8 cellular contexts compared by ENCODE assay signal in genomic region chr4:154559141-154559841, GRCh38. TPM values are rescaled to one million over a fixed set of nuclear protein-coding genes. Genes with fewer than 3 reads are reported as not detected.
DNase-seq lines count a peak whose midpoint lies in the region; ATAC-seq and TF ChIP-seq lines count a peak whose summit lies in the region.

No MANE protein-coding gene starts in this region.

- peak; percentile 76 for TF ChIP-seq CTCF in type B pancreatic cell (conservative IDR thresholded peaks at IDR 0.05)
- TF ChIP-seq CTCF in sigmoid colon (IDR thresholded peaks at IDR 0.05): peak in 2 of 4 experiments; percentile 21 to 36

- no peaks in the 10 kb centered on the region for H3K9me3 Mint-ChIP-seq in activated T-cell treated with anti-CD3 and anti-CD28 coated beads, Interleukin-2, amount 50 U/mL, for 4 hours
- no peaks in the 10 kb centered on the region for H3K9me3 Mint-ChIP-seq in type B pancreatic cell

- no peaks in the 10 kb centered on the region for H3K4me1 ChIP-seq in sigmoid colon

- H3K36me3 Mint-ChIP-seq in activated T-cell treated with anti-CD3 and anti-CD28 coated beads, Interleukin-2, amount 50 U/mL, for 4 hours (ENCODE audit: insufficient read depth): no peaks in the 10 kb centered on the region
- no peaks in the 10 kb centered on the region for H3K36me3 Mint-ChIP-seq in type B pancreatic cell

- peaks cover 3% of the 10 kb centered on the region for H3K27me3 Mint-ChIP-seq in activated T-cell treated with anti-CD3 and anti-CD28 coated beads, Interleukin-2, amount 50 U/mL, for 4 hours (ENCODE audit: low read depth)
- peaks cover 3% of the 10 kb centered on the region for H3K27me3 Mint-ChIP-seq in type B pancreatic cell

- TF ChIP-seq POLR2A in sigmoid colon (IDR thresholded peaks at IDR 0.05): no peak

- intact Hi-C loops in sigmoid colon (cut with DNase I): no loop called here

- peak; percentile 18 to 21 for DNase-seq in activated T-cell treated with anti-CD3 and anti-CD28 coated beads, Interleukin-2, amount 50 U/mL, for 48 hours
- no peak for DNase-seq in activated T-cell treated with anti-CD3 and anti-CD28 coated beads, Interleukin-2, amount 50 U/mL, for 4 hours
- peak; percentile 33 for DNase-seq in SKM-1 treated with dmso at 0.1 percent for 144 hours (lab: John Stamatoyannopoulos, UW; ENCODE audit: unreplicated experiment)
- DNase-seq in iPS DF 4.7 (ENCODE audit: extremely low read depth, low spot score): peak; percentile 49
- no peak for DNase-seq in type B pancreatic cell (ENCODE audit: extremely low spot score, unreplicated experiment)
- DNase-seq in sigmoid colon: no peak

- ATAC-seq in activated T-cell treated with anti-CD3 and anti-CD28 coated beads, Interleukin-2, amount 50 U/mL, for 4 hours: no peak
- peak; percentile 89 for ATAC-seq in GM21526 (IDR thresholded peaks at IDR 0.05; ENCODE audit: low FRiP score, unreplicated experiment)
- ATAC-seq in HG03575 (IDR thresholded peaks at IDR 0.05; ENCODE audit: extremely low read depth, insufficient number of reproducible peaks, low FRiP score, unreplicated experiment): peak; percentile 78

- H3K4me3 Mint-ChIP-seq in activated T-cell treated with anti-CD3 and anti-CD28 coated beads, Interleukin-2, amount 50 U/mL, for 4 hours: no peak overlapping the region
- H3K4me3 Mint-ChIP-seq in type B pancreatic cell: no peak overlapping the region

- H3K4me1 Mint-ChIP-seq in activated T-cell treated with anti-CD3 and anti-CD28 coated beads, Interleukin-2, amount 50 U/mL, for 4 hours (ENCODE audit: low read depth): no peaks in the 10 kb centered on the region
- H3K4me1 Mint-ChIP-seq in type B pancreatic cell (ENCODE audit: unreplicated experiment): no peaks in the 10 kb centered on the region

- no peak for TF ChIP-seq EP300 in sigmoid colon (IDR thresholded peaks at IDR 0.05)

- no peaks in the 10 kb centered on the region for H3K9me3 ChIP-seq in sigmoid colon

- WGBS in sigmoid colon, 2 donors: 37 to 60% methylated on average over 4 of the region's 4 CpGs

- no peaks in the 10 kb centered on the region for H3K27me3 ChIP-seq in sigmoid colon

- no peak overlapping the region for H3K27ac ChIP-seq in sigmoid colon

- H3K27ac Mint-ChIP-seq in type B pancreatic cell: no peak overlapping the region

- H3K4me3 ChIP-seq in sigmoid colon: no peak overlapping the region

- no peaks in the 10 kb centered on the region for H3K36me3 ChIP-seq in sigmoid colon

RNA-seq across cellular contexts. Expression of gene FGB, which starts 3.5 kb away (rescaled TPM):
- total RNA-seq in activated T-cell treated with anti-CD3 and anti-CD28 coated beads, Interleukin-2, amount 50 U/mL, for 4 hours: 1 to 10 TPM; 1.6 to 1.9 (median 1.7) TPM
- total RNA-seq in type B pancreatic cell (ENCODE audit: low replicate concordance) (32.8 and 199 TPM in 2 replicates), sigmoid colon (not detected)
- under 1 TPM in 1 of 3 donors, not detected in 2; 0.67 TPM for polyA plus RNA-seq in sigmoid colon

RNA-seq across cellular contexts. Expression of gene PLRG1, which starts 9.1 kb away (rescaled TPM):
- 100 to 1,000 TPM; 122 to 135 (median 133) TPM for total RNA-seq in activated T-cell treated with anti-CD3 and anti-CD28 coated beads, Interleukin-2, amount 50 U/mL, for 4 hours
- total RNA-seq in type B pancreatic cell (ENCODE audit: low replicate concordance) (92.9 and 95.7 TPM in 2 replicates), sigmoid colon (10 to 100 TPM; 41.3 to 73.1 (median 44.8) TPM)
- 10 to 100 TPM; 24.7 to 40.7 (median 34.8) TPM for polyA plus RNA-seq in sigmoid colon

RNA-seq across cellular contexts. Expression of gene FGA, which starts 31.3 kb away (rescaled TPM):
- total RNA-seq in activated T-cell treated with anti-CD3 and anti-CD28 coated beads, Interleukin-2, amount 50 U/mL, for 4 hours: 1 to 10 TPM; 2.1 to 4.1 (median 3.3) TPM
- total RNA-seq in type B pancreatic cell (ENCODE audit: low replicate concordance): 13.4 and 41.0 TPM in 2 replicates
- total RNA-seq in sigmoid colon: not detected
- polyA plus RNA-seq in sigmoid colon: under 1 TPM in 1 of 3 donors, not detected in 2; 0.38 TPM

RNA-seq across cellular contexts. Expression of gene FGG, which starts 53.2 kb away (rescaled TPM):
- 1 to 10 TPM in 2 of 3 donors, under 1 TPM in 1; 0.92 to 2.0 (median 1.8) TPM for total RNA-seq in activated T-cell treated with anti-CD3 and anti-CD28 coated beads, Interleukin-2, amount 50 U/mL, for 4 hours
- 9.8 and 127 TPM in 2 replicates for total RNA-seq in type B pancreatic cell (ENCODE audit: low replicate concordance)
- not detected for total RNA-seq in sigmoid colon
- polyA plus RNA-seq in sigmoid colon: under 1 TPM in 1 of 3 donors, not detected in 2; 0.22 TPM

Comparison
In these comparisons a context has a peak if more than half of its experiments do, and no peak if none do; other contexts are left out.
1. DNase-seq: peak in activated T-cell treated with anti-CD3 and anti-CD28 coated beads, Interleukin-2, amount 50 U/mL, for 48 hours (2 of 2), SKM-1 treated with dmso at 0.1 percent for 144 hours (single experiment) and iPS DF 4.7 (single experiment); none in activated T-cell treated with anti-CD3 and anti-CD28 coated beads, Interleukin-2, amount 50 U/mL, for 4 hours (single experiment), type B pancreatic cell (single experiment) and sigmoid colon (single experiment).
2. ATAC-seq: peak in GM21526 (single experiment) and HG03575 (single experiment); none in activated T-cell treated with anti-CD3 and anti-CD28 coated beads, Interleukin-2, amount 50 U/mL, for 4 hours (0 of 2).
3. RNA of gene FGB, which starts 3.5 kb away (total RNA-seq): 32.8 to 199 TPM in type B pancreatic cell; 1.6 to 1.9 TPM in activated T-cell treated with anti-CD3 and anti-CD28 coated beads, Interleukin-2, amount 50 U/mL, for 4 hours and not detected in sigmoid colon; every median in the first group is over 10 times any median in the second.